ENCODE assay signal across 1 cellular context in genomic region chr1:223669003-223669402, GRCh38.
TF ChIP-seq lines count a peak whose summit lies in the region.

No MANE protein-coding gene starts in this region.

TF ChIP-seq in GM23338, 12 proteins besides CTCF, POLR2A, EP300 and RAD21 (continued from another document):
- TF ChIP-seq ZNF462 (CRISPR knock-in tag; IDR thresholded peaks at IDR 0.05) (no peak), POLR2AphosphoS5 (IDR thresholded peaks at IDR 0.05; ENCODE audit: low read depth) (no peak), CREB1 (CRISPR knock-in tag; IDR thresholded peaks at IDR 0.05; ENCODE audit: low read depth) (no peak), ZNF114 (CRISPR knock-in tag; IDR thresholded peaks at IDR 0.05) (no peak), EZH2phosphoT487 (IDR thresholded peaks at IDR 0.05; ENCODE audit: unreplicated experiment) (no peak), ETS1 (IDR thresholded peaks at IDR 0.05) (no peak), NANOG (IDR thresholded peaks at IDR 0.05; ENCODE audit: borderline replicate concordance) (no peak), EZH2 (IDR thresholded peaks at IDR 0.05; ENCODE audit: low read depth, unreplicated experiment) (no peak)
